Comparison of ENCODE assay signal across 1 cellular context in genomic region chr2:190352668-190353536, GRCh38.
TF ChIP-seq lines count a peak whose summit lies in the region.

No MANE protein-coding gene starts in this region.

TF ChIP-seq in HepG2, 621 proteins besides CTCF, POLR2A, EP300 and RAD21 (continued from another document and continues in another):
- TF ChIP-seq SIX1 (CRISPR knock-in tag; IDR thresholded peaks at IDR 0.05; ENCODE audit: borderline replicate concordance): peak; percentile 83; the same call in 1 of the 2 replicates
- TF ChIP-seq SMC3 (IDR thresholded peaks at IDR 0.05; ENCODE audit: low read length): peak; percentile 36; the same call in 1 of the 2 replicates
- TF ChIP-seq GABPB1 (CRISPR knock-in tag; IDR thresholded peaks at IDR 0.05): peak; percentile 69
- TF ChIP-seq, protein P1, sequence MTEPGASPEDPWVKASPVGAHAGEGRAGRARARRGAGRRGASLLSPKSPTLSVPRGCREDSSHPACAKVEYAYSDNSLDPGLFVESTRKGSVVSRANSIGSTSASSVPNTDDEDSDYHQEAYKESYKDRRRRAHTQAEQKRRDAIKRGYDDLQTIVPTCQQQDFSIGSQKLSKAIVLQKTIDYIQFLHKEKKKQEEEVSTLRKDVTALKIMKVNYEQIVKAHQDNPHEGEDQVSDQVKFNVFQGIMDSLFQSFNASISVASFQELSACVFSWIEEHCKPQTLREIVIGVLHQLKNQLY (CRISPR knock-in tag; IDR thresholded peaks at IDR 0.05): peak; percentile 94
- no peak; the same call in 1 of the 2 replicates for TF ChIP-seq ZNF678 (CRISPR knock-in tag; IDR thresholded peaks at IDR 0.05)
- TF ChIP-seq ZNF616 (CRISPR knock-in tag; IDR thresholded peaks at IDR 0.05; ENCODE audit: low read depth): no peak
- TF ChIP-seq BORCS8-MEF2B (CRISPR knock-in tag; IDR thresholded peaks at IDR 0.05): peak; percentile 95
- no peak for TF ChIP-seq ZNF569 (CRISPR knock-in tag; IDR thresholded peaks at IDR 0.05; ENCODE audit: borderline replicate concordance)
- TF ChIP-seq ZNF10 (CRISPR knock-in tag; IDR thresholded peaks at IDR 0.05; ENCODE audit: borderline replicate concordance, low read depth): no peak
- TF ChIP-seq FIP1L1 (IDR thresholded peaks at IDR 0.05; ENCODE audit: borderline replicate concordance, insufficient read depth, low read depth, low read length): no peak
- peak; percentile 76; the same call in 1 of the 3 replicates for TF ChIP-seq MXI1 (IDR thresholded peaks at IDR 0.05; ENCODE audit: borderline replicate concordance, low read depth, low read length)
- TF ChIP-seq ZNF788 (CRISPR knock-in tag; IDR thresholded peaks at IDR 0.05; ENCODE audit: borderline replicate concordance): peak; percentile 96; the same call in 1 of the 2 replicates
- no peak for TF ChIP-seq POLR2AphosphoS2 (IDR thresholded peaks at IDR 0.05; ENCODE audit: low read depth, low read length)
- TF ChIP-seq SP2 (CRISPR knock-in tag; IDR thresholded peaks at IDR 0.05): no peak
- TF ChIP-seq, protein P2, sequence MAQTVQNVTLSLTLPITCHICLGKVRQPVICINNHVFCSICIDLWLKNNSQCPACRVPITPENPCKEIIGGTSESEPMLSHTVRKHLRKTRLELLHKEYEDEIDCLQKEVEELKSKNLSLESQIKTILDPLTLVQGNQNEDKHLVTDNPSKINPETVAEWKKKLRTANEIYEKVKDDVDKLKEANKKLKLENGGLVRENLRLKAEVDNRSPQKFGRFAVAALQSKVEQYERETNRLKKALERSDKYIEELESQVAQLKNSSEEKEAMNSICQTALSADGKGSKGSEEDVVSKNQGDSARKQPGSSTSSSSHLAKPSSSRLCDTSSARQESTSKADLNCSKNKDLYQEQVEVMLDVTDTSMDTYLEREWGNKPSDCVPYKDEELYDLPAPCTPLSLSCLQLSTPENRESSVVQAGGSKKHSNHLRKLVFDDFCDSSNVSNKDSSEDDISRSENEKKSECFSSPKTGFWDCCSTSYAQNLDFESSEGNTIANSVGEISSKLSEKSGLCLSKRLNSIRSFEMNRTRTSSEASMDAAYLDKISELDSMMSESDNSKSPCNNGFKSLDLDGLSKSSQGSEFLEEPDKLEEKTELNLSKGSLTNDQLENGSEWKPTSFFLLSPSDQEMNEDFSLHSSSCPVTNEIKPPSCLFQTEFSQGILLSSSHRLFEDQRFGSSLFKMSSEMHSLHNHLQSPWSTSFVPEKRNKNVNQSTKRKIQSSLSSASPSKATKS (CRISPR knock-in tag; IDR thresholded peaks at IDR 0.05): peak; percentile 96
- TF ChIP-seq PAX8 (CRISPR knock-in tag; IDR thresholded peaks at IDR 0.05; ENCODE audit: borderline replicate concordance): no peak
- peak; percentile 76; the same call in 1 of the 2 replicates for TF ChIP-seq MBD4 (IDR thresholded peaks at IDR 0.05; ENCODE audit: borderline replicate concordance, low read length)
- TF ChIP-seq ZNF737 (CRISPR knock-in tag; IDR thresholded peaks at IDR 0.05; ENCODE audit: borderline replicate concordance): no peak; the same call in 1 of the 2 replicates
- TF ChIP-seq MBNL3 (CRISPR knock-in tag; conservative IDR thresholded peaks at IDR 0.05): no peak
- peak; percentile 99 for TF ChIP-seq ZNF292 (CRISPR knock-in tag; IDR thresholded peaks at IDR 0.05; ENCODE audit: borderline replicate concordance, low read depth)
- TF ChIP-seq SPEN (CRISPR knock-in tag; IDR thresholded peaks at IDR 0.05; ENCODE audit: low read depth): peak; percentile 61; the same call in 1 of the 2 replicates
- no peak for TF ChIP-seq PAF1 (CRISPR knock-in tag; IDR thresholded peaks at IDR 0.05)
- no peak for TF ChIP-seq ZNF547 (CRISPR knock-in tag; IDR thresholded peaks at IDR 0.05)
- TF ChIP-seq SETDB1 (CRISPR knock-in tag; IDR thresholded peaks at IDR 0.05; ENCODE audit: borderline replicate concordance): no peak
- TF ChIP-seq GATAD1 (CRISPR knock-in tag; IDR thresholded peaks at IDR 0.05): peak; percentile 81
- TF ChIP-seq TAF15 (IDR thresholded peaks at IDR 0.05; ENCODE audit: low read depth, low read length, poor library complexity, severe bottlenecking): no peak
- no peak for TF ChIP-seq AGO1 (IDR thresholded peaks at IDR 0.05; ENCODE audit: low read depth, low read length, poor library complexity, severe bottlenecking)
- TF ChIP-seq ZNF703 (CRISPR knock-in tag; IDR thresholded peaks at IDR 0.05; ENCODE audit: borderline replicate concordance): peak; percentile 93; the same call in 1 of the 2 replicates
- no peak for TF ChIP-seq AGO2 (optimal IDR thresholded peaks at IDR 0.05; ENCODE audit: low read depth, low read length)
- TF ChIP-seq, protein P3, sequence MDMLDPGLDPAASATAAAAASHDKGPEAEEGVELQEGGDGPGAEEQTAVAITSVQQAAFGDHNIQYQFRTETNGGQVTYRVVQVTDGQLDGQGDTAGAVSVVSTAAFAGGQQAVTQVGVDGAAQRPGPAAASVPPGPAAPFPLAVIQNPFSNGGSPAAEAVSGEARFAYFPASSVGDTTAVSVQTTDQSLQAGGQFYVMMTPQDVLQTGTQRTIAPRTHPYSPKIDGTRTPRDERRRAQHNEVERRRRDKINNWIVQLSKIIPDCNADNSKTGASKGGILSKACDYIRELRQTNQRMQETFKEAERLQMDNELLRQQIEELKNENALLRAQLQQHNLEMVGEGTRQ (IDR thresholded peaks at IDR 0.05; ENCODE audit: low read depth, low read length): no peak
- TF ChIP-seq, protein P3 (CRISPR knock-in tag; IDR thresholded peaks at IDR 0.05; ENCODE audit: borderline replicate concordance): no peak
- peak; percentile 98 for TF ChIP-seq POGZ (CRISPR knock-in tag; IDR thresholded peaks at IDR 0.05)
- TF ChIP-seq GATA4 (IDR thresholded peaks at IDR 0.05; ENCODE audit: borderline replicate concordance, low read depth): peak; percentile 99
- TF ChIP-seq KDM1A (CRISPR knock-in tag; IDR thresholded peaks at IDR 0.05): peak; percentile 83
- TF ChIP-seq ZNF891 (CRISPR knock-in tag; IDR thresholded peaks at IDR 0.05): no peak
- peak; percentile 88 for TF ChIP-seq TMF1 (CRISPR knock-in tag; IDR thresholded peaks at IDR 0.05; ENCODE audit: low read depth)
- TF ChIP-seq, protein P4, sequence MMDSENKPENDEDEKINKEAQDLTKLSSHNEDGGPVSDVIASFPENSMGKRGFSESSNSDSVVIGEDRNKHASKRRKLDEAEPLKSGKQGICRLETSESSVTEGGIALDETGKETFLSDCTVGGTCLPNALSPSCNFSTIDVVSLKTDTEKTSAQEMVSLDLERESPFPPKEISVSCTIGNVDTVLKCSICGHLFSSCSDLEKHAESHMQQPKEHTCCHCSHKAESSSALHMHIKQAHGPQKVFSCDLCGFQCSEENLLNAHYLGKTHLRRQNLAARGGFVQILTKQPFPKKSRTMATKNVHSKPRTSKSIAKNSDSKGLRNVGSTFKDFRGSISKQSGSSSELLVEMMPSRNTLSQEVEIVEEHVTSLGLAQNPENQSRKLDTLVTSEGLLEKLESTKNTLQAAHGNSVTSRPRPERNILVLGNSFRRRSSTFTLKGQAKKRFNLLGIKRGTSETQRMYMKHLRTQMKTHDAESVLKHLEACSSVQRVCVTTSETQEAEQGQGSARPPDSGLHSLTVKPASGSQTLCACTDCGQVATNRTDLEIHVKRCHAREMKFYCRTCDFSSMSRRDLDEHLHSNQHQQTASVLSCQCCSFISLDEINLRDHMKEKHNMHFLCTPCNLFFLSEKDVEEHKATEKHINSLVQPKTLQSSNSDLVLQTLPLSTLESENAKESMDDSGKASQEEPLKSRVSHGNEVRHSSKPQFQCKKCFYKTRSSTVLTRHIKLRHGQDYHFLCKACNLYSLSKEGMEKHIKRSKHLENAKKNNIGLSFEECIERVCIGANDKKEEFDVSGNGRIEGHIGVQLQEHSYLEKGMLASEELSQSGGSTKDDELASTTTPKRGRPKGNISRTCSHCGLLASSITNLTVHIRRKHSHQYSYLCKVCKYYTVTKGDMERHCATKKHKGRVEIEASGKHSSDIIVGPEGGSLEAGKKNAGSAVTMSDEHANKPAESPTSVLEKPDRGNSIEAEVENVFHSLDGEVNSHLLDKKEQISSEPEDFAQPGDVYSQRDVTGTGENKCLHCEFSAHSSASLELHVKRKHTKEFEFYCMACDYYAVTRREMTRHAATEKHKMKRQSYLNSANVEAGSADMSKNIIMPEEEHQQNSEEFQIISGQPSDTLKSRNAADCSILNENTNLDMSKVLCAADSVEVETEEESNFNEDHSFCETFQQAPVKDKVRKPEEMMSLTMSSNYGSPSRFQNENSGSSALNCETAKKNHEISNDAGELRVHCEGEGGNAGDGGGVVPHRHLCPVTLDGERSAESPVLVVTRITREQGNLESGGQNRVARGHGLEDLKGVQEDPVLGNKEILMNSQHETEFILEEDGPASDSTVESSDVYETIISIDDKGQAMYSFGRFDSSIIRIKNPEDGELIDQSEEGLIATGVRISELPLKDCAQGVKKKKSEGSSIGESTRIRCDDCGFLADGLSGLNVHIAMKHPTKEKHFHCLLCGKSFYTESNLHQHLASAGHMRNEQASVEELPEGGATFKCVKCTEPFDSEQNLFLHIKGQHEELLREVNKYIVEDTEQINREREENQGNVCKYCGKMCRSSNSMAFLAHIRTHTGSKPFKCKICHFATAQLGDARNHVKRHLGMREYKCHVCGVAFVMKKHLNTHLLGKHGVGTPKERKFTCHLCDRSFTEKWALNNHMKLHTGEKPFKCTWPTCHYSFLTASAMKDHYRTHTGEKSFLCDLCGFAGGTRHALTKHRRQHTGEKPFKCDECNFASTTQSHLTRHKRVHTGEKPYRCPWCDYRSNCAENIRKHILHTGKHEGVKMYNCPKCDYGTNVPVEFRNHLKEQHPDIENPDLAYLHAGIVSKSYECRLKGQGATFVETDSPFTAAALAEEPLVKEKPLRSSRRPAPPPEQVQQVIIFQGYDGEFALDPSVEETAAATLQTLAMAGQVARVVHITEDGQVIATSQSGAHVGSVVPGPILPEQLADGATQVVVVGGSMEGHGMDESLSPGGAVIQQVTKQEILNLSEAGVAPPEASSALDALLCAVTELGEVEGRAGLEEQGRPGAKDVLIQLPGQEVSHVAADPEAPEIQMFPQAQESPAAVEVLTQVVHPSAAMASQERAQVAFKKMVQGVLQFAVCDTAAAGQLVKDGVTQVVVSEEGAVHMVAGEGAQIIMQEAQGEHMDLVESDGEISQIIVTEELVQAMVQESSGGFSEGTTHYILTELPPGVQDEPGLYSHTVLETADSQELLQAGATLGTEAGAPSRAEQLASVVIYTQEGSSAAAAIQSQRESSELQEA (CRISPR knock-in tag; IDR thresholded peaks at IDR 0.05; ENCODE audit: not compliant biosample characterization): peak; percentile 44
- peak; percentile 98 for TF ChIP-seq ZMYM4 (CRISPR knock-in tag; IDR thresholded peaks at IDR 0.05)
- no peak for TF ChIP-seq ZNF468 (CRISPR knock-in tag; IDR thresholded peaks at IDR 0.05)
- peak; percentile 64; the same call in 1 of the 2 replicates for TF ChIP-seq ZNF550 (CRISPR knock-in tag; IDR thresholded peaks at IDR 0.05; ENCODE audit: borderline replicate concordance)
- TF ChIP-seq MLLT10 (CRISPR knock-in tag; IDR thresholded peaks at IDR 0.05): no peak
- peak; percentile 93 for TF ChIP-seq ZNF644 (CRISPR knock-in tag; IDR thresholded peaks at IDR 0.05; ENCODE audit: low read depth)
- peak; percentile 94 for TF ChIP-seq BCL6 (CRISPR knock-in tag; IDR thresholded peaks at IDR 0.05)
- TF ChIP-seq, protein P5, sequence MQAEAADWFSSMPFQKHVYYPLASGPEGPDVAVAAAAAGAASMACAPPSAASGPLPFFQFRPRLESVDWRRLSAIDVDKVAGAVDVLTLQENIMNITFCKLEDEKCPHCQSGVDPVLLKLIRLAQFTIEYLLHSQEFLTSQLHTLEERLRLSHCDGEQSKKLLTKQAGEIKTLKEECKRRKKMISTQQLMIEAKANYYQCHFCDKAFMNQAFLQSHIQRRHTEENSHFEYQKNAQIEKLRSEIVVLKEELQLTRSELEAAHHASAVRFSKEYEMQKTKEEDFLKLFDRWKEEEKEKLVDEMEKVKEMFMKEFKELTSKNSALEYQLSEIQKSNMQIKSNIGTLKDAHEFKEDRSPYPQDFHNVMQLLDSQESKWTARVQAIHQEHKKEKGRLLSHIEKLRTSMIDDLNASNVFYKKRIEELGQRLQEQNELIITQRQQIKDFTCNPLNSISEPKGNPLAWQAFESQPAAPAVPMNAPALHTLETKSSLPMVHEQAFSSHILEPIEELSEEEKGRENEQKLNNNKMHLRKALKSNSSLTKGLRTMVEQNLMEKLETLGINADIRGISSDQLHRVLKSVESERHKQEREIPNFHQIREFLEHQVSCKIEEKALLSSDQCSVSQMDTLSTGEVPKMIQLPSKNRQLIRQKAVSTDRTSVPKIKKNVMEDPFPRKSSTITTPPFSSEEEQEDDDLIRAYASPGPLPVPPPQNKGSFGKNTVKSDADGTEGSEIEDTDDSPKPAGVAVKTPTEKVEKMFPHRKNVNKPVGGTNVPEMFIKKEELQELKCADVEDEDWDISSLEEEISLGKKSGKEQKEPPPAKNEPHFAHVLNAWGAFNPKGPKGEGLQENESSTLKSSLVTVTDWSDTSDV (CRISPR knock-in tag; IDR thresholded peaks at IDR 0.05): peak; percentile 37; the same call in 1 of the 2 replicates
- peak; percentile 50 for TF ChIP-seq TAF1 (CRISPR knock-in tag; IDR thresholded peaks at IDR 0.05)
- peak; percentile 61 for TF ChIP-seq CREB1 (IDR thresholded peaks at IDR 0.05)
- peak; percentile 89 for TF ChIP-seq CREB1 (CRISPR knock-in tag; IDR thresholded peaks at IDR 0.05)
- peak; percentile 92 for TF ChIP-seq ZNF761 (CRISPR knock-in tag; conservative IDR thresholded peaks at IDR 0.05)
- no peak; the same call in 1 of the 2 replicates for TF ChIP-seq ZNF546 (CRISPR knock-in tag; conservative IDR thresholded peaks at IDR 0.05)
- peak; percentile 100 for TF ChIP-seq ZGPAT (CRISPR knock-in tag; IDR thresholded peaks at IDR 0.05)
- no peak for TF ChIP-seq KLF15 (CRISPR knock-in tag; IDR thresholded peaks at IDR 0.05; ENCODE audit: borderline replicate concordance)
- peak; percentile 92 for TF ChIP-seq KLF11 (CRISPR knock-in tag; IDR thresholded peaks at IDR 0.05)
